Comparison of ENCODE assay signal across 9 cellular contexts in the genomic region with DNA sequence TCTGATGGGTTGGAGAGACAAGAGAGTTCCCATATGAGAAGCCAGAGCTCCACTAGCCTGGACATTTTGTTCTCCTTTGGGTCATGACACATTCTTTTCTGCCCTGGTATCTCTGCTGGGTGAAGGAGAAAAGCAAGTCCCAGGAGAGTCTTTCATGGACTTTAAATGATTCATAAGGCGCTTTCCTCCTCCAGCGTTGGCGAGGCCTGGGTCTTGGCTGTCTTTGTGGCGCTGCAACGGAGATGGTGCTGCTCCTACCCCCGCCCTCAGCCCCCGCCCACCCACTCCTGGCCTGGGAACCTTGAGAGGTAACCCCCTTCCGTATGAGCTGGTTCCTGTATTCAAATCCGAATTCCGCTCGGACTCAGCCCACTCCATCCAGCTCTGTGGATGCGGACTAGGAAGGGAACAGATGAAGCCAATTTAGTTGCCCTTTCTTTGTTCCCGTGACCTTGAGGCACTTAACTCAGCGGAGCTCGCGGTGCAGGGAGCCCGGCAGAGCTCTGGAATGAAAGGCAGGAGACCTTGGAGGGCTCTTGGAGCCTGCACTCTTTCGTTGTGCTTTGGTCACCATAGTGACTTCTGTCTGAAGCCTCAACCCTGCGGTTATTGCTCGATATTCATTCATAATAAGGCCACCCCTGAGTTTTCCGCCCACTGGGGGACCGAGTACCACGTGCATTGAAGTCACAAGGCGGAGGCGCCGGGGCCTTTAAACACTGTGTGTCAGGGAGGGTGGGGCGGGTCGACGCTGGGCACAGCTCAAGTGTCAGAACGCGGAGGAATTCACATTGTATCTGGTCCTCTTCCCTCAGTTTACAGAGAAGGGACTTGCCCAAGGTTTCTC. TPM values are rescaled to one million over a fixed set of nuclear protein-coding genes. Genes with fewer than 3 reads are reported as not detected.
DNase-seq lines count a peak whose midpoint lies in the region; ATAC-seq and TF ChIP-seq lines count a peak whose summit lies in the region.
"Had no signal": no experiment of that assay in that cellular context is flagged by ENCODE, and none has a peak within 500 bp of the region (broad histone marks: within the 10 kb centered on the region; RNA-seq: fewer than 3 reads in every experiment).

No MANE protein-coding gene starts in this region.

- DNase-seq in AG08395 (ENCODE audit: low spot score) (peak; percentile 35), SK-MEL-5 (ENCODE audit: low read depth, low spot score) (peak; percentile 3), glutamatergic neuron (peak; percentile 27), neural crest cell (ENCODE audit: low read depth, low spot score) (peak; percentile 54), Calu3 (no peak)
- no peak for DNase-seq in natural killer cell treated with Interleukin-12 subunit alpha and Interleukin-12 subunit beta and Interleukin-15 and Interleukin-18, amount 100 ng/mL, for 72 hours (ENCODE audit: low spot score)
- DNase-seq: BE2C had no signal

- ATAC-seq in HG03571 (IDR thresholded peaks at IDR 0.05; ENCODE audit: unreplicated experiment) (no peak), HG03520 (IDR thresholded peaks at IDR 0.05; ENCODE audit: unreplicated experiment) (no peak)
- no peak for ATAC-seq in natural killer cell treated with Interleukin-12 subunit alpha and Interleukin-12 subunit beta and Interleukin-15 and Interleukin-18, amount 100 ng/mL, for 72 hours

- TF ChIP-seq CTCF in glutamatergic neuron (IDR thresholded peaks at IDR 0.05; ENCODE audit: partially characterized antibody, unreplicated experiment) (no peak), neural crest cell (conservative IDR thresholded peaks at IDR 0.05) (no peak), Calu3 (IDR thresholded peaks at IDR 0.05; ENCODE audit: unreplicated experiment) (no peak)

- H3K36me3 Mint-ChIP-seq in glutamatergic neuron (ENCODE audit: unreplicated experiment) = no peaks in the 10 kb centered on the region
- no peaks in the 10 kb centered on the region for H3K36me3 Mint-ChIP-seq in neural crest cell (ENCODE audit: low read depth)
- H3K36me3 Mint-ChIP-seq in natural killer cell treated with Interleukin-12 subunit alpha and Interleukin-12 subunit beta and Interleukin-15 and Interleukin-18, amount 100 ng/mL, for 72 hours = no peaks in the 10 kb centered on the region
- no peaks in the 10 kb centered on the region for H3K36me3 Mint-ChIP-seq in Calu3 (ENCODE audit: insufficient read depth, unreplicated experiment)

- H3K27me3 Mint-ChIP-seq in glutamatergic neuron (ENCODE audit: unreplicated experiment) (peaks cover 2% of the 10 kb centered on the region), neural crest cell (ENCODE audit: low read depth) (no peaks in the 10 kb centered on the region), Calu3 (ENCODE audit: unreplicated experiment) (no peaks in the 10 kb centered on the region)
- H3K27me3 Mint-ChIP-seq in natural killer cell treated with Interleukin-12 subunit alpha and Interleukin-12 subunit beta and Interleukin-15 and Interleukin-18, amount 100 ng/mL, for 72 hours = peaks cover 0 to 2% of the 10 kb centered on the region in 2 donors

- H3K27ac Mint-ChIP-seq in glutamatergic neuron (ENCODE audit: unreplicated experiment) (peak overlapping the region; percentile 28), neural crest cell (ENCODE audit: unreplicated experiment) (peak overlapping the region; percentile 90), Calu3 (ENCODE audit: unreplicated experiment) (no peak overlapping the region)
- H3K27ac Mint-ChIP-seq in natural killer cell treated with Interleukin-12 subunit alpha and Interleukin-12 subunit beta and Interleukin-15 and Interleukin-18, amount 100 ng/mL, for 72 hours = no peak overlapping the region

- in situ Hi-C loops in SK-MEL-5 (cut with HindIII; ENCODE audit: low pct_unique_long_range_greater_than_20kb, low sequenced_read_pairs) = no loop called here

- intact Hi-C loops in Calu3 (cut with micrococcal nuclease; ENCODE audit: unreplicated experiment) = no loop called here

- CTCF ChIA-PET in Calu3 (lab: Charles Lee) = interaction anchor here (0.5 to 0.6 kb wide), 3 partner anchors 18 to 1158 kb away, joined by 3 to 5 read pairs (median 5); no protein-coding TSS in a partner anchor

- H3K9me3 Mint-ChIP-seq in glutamatergic neuron (ENCODE audit: unreplicated experiment) = peaks cover 1% of the 10 kb centered on the region
- no peaks in the 10 kb centered on the region for H3K9me3 Mint-ChIP-seq in neural crest cell
- H3K9me3 Mint-ChIP-seq in natural killer cell treated with Interleukin-12 subunit alpha and Interleukin-12 subunit beta and Interleukin-15 and Interleukin-18, amount 100 ng/mL, for 72 hours = no peaks in the 10 kb centered on the region
- H3K9me3 Mint-ChIP-seq in Calu3 (ENCODE audit: low read depth, unreplicated experiment) = no peaks in the 10 kb centered on the region

- H3K4me1 Mint-ChIP-seq in glutamatergic neuron (ENCODE audit: low read depth, unreplicated experiment) = peaks cover 5% of the 10 kb centered on the region
- peaks cover 16% of the 10 kb centered on the region for H3K4me1 Mint-ChIP-seq in neural crest cell
- no peaks in the 10 kb centered on the region for H3K4me1 Mint-ChIP-seq in natural killer cell treated with Interleukin-12 subunit alpha and Interleukin-12 subunit beta and Interleukin-15 and Interleukin-18, amount 100 ng/mL, for 72 hours (ENCODE audit: low read depth in 2 of 2)
- no peaks in the 10 kb centered on the region for H3K4me1 Mint-ChIP-seq in Calu3 (ENCODE audit: low read depth, unreplicated experiment)

- no TSS peak for BruUV-seq in Calu3 (replicated peaks; lab: Mats Ljungman, UMichigan)

- H3K4me3 Mint-ChIP-seq in glutamatergic neuron (ENCODE audit: unreplicated experiment) = no peak overlapping the region
- H3K4me3 Mint-ChIP-seq in neural crest cell = peak overlapping the region; percentile 59
- H3K4me3 Mint-ChIP-seq in natural killer cell treated with Interleukin-12 subunit alpha and Interleukin-12 subunit beta and Interleukin-15 and Interleukin-18, amount 100 ng/mL, for 72 hours = no peak overlapping the region
- H3K4me3 Mint-ChIP-seq in Calu3 (ENCODE audit: low read depth, unreplicated experiment) = no peak overlapping the region

RNA-seq across cellular contexts. Expression of gene PWWP2A, which starts 14.0 kb away (rescaled TPM):
- total RNA-seq in SK-MEL-5 (2014; rRNA removed; shearing (Covaris generic)) = 8.1 and 8.8 TPM in 2 replicates
- 6.3 and 9.5 TPM in 2 replicates for polyA plus RNA-seq in SK-MEL-5 (2015; cell fraction: cytosol; rRNA removed)
- polyA plus RNA-seq in SK-MEL-5 (2015; cell fraction: nucleus; rRNA removed) = 18.5 and 21.8 TPM in 2 replicates
- total RNA-seq in glutamatergic neuron (ENCODE audit: unreplicated experiment) (75.7 TPM), neural crest cell (27.8 and 31.6 TPM in 2 replicates), Calu3 (2022) (33.4 and 36.4 TPM in 2 replicates)
- 10 to 100 TPM; 22.8 to 30.6 TPM for total RNA-seq in natural killer cell treated with Interleukin-12 subunit alpha and Interleukin-12 subunit beta and Interleukin-15 and Interleukin-18, amount 100 ng/mL, for 72 hours

Comparison
In these comparisons a context has a peak if more than half of its experiments do, and no peak if none do; other contexts are left out.
1. DNase-seq: peak in AG08395 (single experiment), SK-MEL-5 (single experiment), glutamatergic neuron (single experiment) and neural crest cell (single experiment); none in natural killer cell treated with Interleukin-12 subunit alpha and Interleukin-12 subunit beta and Interleukin-15 and Interleukin-18, amount 100 ng/mL, for 72 hours (single experiment) and Calu3 (single experiment).
2. H3K27ac Mint-ChIP-seq: peak in glutamatergic neuron (single experiment) and neural crest cell (single experiment); none in natural killer cell treated with Interleukin-12 subunit alpha and Interleukin-12 subunit beta and Interleukin-15 and Interleukin-18, amount 100 ng/mL, for 72 hours (0 of 2) and Calu3 (single experiment).